ENCODE assay signal across 21 cellular contexts in genomic region chr7:4993471-4993870, GRCh38. TPM values are rescaled to one million over a fixed set of nuclear protein-coding genes. Genes with fewer than 3 reads are reported as not detected.
DNase-seq lines count a peak whose midpoint lies in the region; ATAC-seq and TF ChIP-seq lines count a peak whose summit lies in the region.
"Had no signal": no experiment of that assay in that cellular context is flagged by ENCODE, and none has a peak within 500 bp of the region (broad histone marks: within the 10 kb centered on the region; RNA-seq: fewer than 3 reads in every experiment).

No MANE protein-coding gene starts in this region.

- H3K36me3 Mint-ChIP-seq in endothelial cell (ENCODE audit: low read depth, unreplicated experiment) = peaks cover 49% of the 10 kb centered on the region
- no peaks in the 10 kb centered on the region for H3K36me3 Mint-ChIP-seq in glutamatergic neuron (ENCODE audit: unreplicated experiment)
- peaks cover 13% of the 10 kb centered on the region for H3K36me3 Mint-ChIP-seq in type B pancreatic cell

- peak overlapping the region; percentile 42 for H3K4me3 Mint-ChIP-seq in endothelial cell (ENCODE audit: unreplicated experiment)
- no peak overlapping the region for H3K4me3 Mint-ChIP-seq in glutamatergic neuron (ENCODE audit: unreplicated experiment)
- no peak overlapping the region for H3K4me3 Mint-ChIP-seq in type B pancreatic cell
- H3K4me3 Mint-ChIP-seq: CD4-positive, alpha-beta memory T cell had no signal

- H3K9me3 Mint-ChIP-seq in endothelial cell (ENCODE audit: unreplicated experiment) (no peaks in the 10 kb centered on the region), glutamatergic neuron (ENCODE audit: unreplicated experiment) (peaks cover 7% of the 10 kb centered on the region), type B pancreatic cell (no peaks in the 10 kb centered on the region)

- H3K4me1 Mint-ChIP-seq in endothelial cell (ENCODE audit: unreplicated experiment) = peaks cover 2% of the 10 kb centered on the region
- H3K4me1 Mint-ChIP-seq in glutamatergic neuron (ENCODE audit: low read depth, unreplicated experiment) = peaks cover 15% of the 10 kb centered on the region
- no peaks in the 10 kb centered on the region for H3K4me1 Mint-ChIP-seq in type B pancreatic cell (ENCODE audit: unreplicated experiment)

- no peak for TF ChIP-seq CTCF in endothelial cell (IDR thresholded peaks at IDR 0.05; ENCODE audit: unreplicated experiment)
- TF ChIP-seq CTCF in glutamatergic neuron (IDR thresholded peaks at IDR 0.05; ENCODE audit: partially characterized antibody, unreplicated experiment) = no peak
- TF ChIP-seq CTCF in type B pancreatic cell (conservative IDR thresholded peaks at IDR 0.05) = no peak

- no peaks in the 10 kb centered on the region for H3K27me3 Mint-ChIP-seq in endothelial cell (ENCODE audit: unreplicated experiment)
- peaks cover 2% of the 10 kb centered on the region for H3K27me3 Mint-ChIP-seq in glutamatergic neuron (ENCODE audit: unreplicated experiment)
- H3K27me3 Mint-ChIP-seq in type B pancreatic cell = no peaks in the 10 kb centered on the region
- H3K27me3 Mint-ChIP-seq: CD4-positive, alpha-beta memory T cell had no signal

- H3K27ac Mint-ChIP-seq in endothelial cell (ENCODE audit: unreplicated experiment) (no peak overlapping the region), glutamatergic neuron (ENCODE audit: unreplicated experiment) (peak overlapping the region; percentile 11), type B pancreatic cell (no peak overlapping the region)
- H3K27ac Mint-ChIP-seq: CD4-positive, alpha-beta memory T cell had no signal

- ATAC-seq in HG03039 (IDR thresholded peaks at IDR 0.05; ENCODE audit: unreplicated experiment) (no peak), GM21529 (IDR thresholded peaks at IDR 0.05; ENCODE audit: unreplicated experiment) (no peak)

- DNase-seq in endothelial cell (ENCODE audit: low spot score) (no peak), glutamatergic neuron (no peak), type B pancreatic cell (ENCODE audit: extremely low spot score, unreplicated experiment) (peak; percentile 51), SKM-1 (lab: John Stamatoyannopoulos, UW; ENCODE audit: unreplicated experiment) (no peak)
- DNase-seq: C1 segment of cervical spinal cord; Calu3; CD4-positive, alpha-beta memory T cell; COR-L47; DMS53; DMS79 treated with DMSO at 0.1 percent for 48 hours; GF-D8; GM23248; H7; HCEC 1CT had no signal

RNA-seq across cellular contexts. Expression of gene MMD2, which starts 34.5 kb away (rescaled TPM):
- not detected for total RNA-seq in endothelial cell (ENCODE audit: unreplicated experiment)
- total RNA-seq in glutamatergic neuron (ENCODE audit: unreplicated experiment) = 0.47 TPM
- total RNA-seq in type B pancreatic cell (ENCODE audit: low replicate concordance) = not detected in 2 replicates
- total RNA-seq: A172; A673; Calu3; CD4-positive, alpha-beta memory T cell; Daoy; G401; GM23248; H1; H7 had no signal

RNA-seq across cellular contexts. Expression of gene RBAK, which starts 52.2 kb away (rescaled TPM):
- total RNA-seq in endothelial cell (ENCODE audit: unreplicated experiment) = 16.4 TPM
- total RNA-seq in glutamatergic neuron (ENCODE audit: unreplicated experiment) = 18.0 TPM
- 15.5 and 15.9 TPM in 2 replicates for total RNA-seq in type B pancreatic cell (ENCODE audit: low replicate concordance)
